ENCODE assay signal across 9 cellular contexts in the genomic region with DNA sequence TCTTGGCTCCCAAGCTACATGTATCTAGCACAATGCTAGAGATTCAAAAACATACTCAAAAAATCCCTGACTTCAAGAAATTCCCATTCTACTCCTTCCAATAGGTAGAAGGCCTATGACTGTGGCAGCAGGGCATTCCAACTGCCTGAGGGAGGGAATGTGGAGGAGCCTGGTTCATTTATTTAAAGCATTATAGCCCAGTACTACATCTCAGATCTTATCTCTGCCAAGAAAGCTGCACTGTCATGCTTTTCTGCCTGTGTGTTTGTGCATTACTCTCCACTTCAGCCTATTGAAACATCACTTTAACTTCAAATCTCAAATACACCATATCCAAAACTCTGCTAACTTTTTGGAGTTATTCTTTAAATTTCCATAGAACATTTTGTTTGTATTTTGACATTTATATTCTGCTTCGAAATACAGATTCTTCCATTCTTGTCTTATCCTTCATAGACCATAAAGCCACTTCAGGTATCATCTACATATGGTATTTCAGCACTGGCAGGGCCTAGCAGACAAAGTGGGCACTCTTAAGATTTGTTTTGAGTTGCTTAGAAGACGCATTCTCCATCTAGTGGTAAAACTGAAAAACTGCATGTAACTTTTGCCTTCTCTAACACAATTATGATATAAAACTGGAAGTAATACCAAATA. TPM values are rescaled to one million over a fixed set of nuclear protein-coding genes. Genes with fewer than 3 reads are reported as not detected.
DNase-seq lines count a peak whose midpoint lies in the region; ATAC-seq lines count a peak whose summit lies in the region.
"Had no signal": no experiment of that assay in that cellular context is flagged by ENCODE, and none has a peak within 500 bp of the region (broad histone marks: within the 10 kb centered on the region; RNA-seq: fewer than 3 reads in every experiment).

No MANE protein-coding gene starts in this region.

- H3K27ac Mint-ChIP-seq in immature natural killer cell: no peak overlapping the region
- H3K27ac Mint-ChIP-seq in stimulated activated naive CD8-positive, alpha-beta T cell treated with anti-CD3 and anti-CD28 coated beads, Interleukin-15, amount 100 ng/mL, for 72 hours: no peak overlapping the region
- H3K27ac Mint-ChIP-seq in activated CD4-positive, alpha-beta T cell treated with anti-CD3 and anti-CD28 coated beads, Interleukin-2, amount 10 ng/mL, durations not matched to agents 24 days and 14 days: no peak overlapping the region

- H3K9me2 ChIP-seq in GM23248 (ENCODE audit: insufficient read depth): no peaks in the 10 kb centered on the region

- no peaks in the 10 kb centered on the region for H3K9me3 Mint-ChIP-seq in immature natural killer cell
- peaks cover 3% of the 10 kb centered on the region in 2 donors for H3K9me3 Mint-ChIP-seq in stimulated activated naive CD8-positive, alpha-beta T cell treated with anti-CD3 and anti-CD28 coated beads, Interleukin-15, amount 100 ng/mL, for 72 hours
- no peaks in the 10 kb centered on the region for H3K9me3 Mint-ChIP-seq in activated CD4-positive, alpha-beta T cell treated with anti-CD3 and anti-CD28 coated beads, Interleukin-2, amount 10 ng/mL, durations not matched to agents 24 days and 14 days

- no peak overlapping the region for H3K4me2 ChIP-seq in GM23248 (ENCODE audit: unreplicated experiment)
- H3K4me2 ChIP-seq: BLaER1 had no signal

- no peak overlapping the region for H3K4me3 ChIP-seq in GM23248
- H3K4me3 ChIP-seq: BLaER1 had no signal

- H3K9ac ChIP-seq in GM23248: no peak overlapping the region
- H3K9ac ChIP-seq: BLaER1 had no signal

- no peaks in the 10 kb centered on the region for H4K20me1 ChIP-seq in GM23248 (ENCODE audit: insufficient read depth)
- H4K20me1 ChIP-seq: BLaER1 had no signal

- no peaks in the 10 kb centered on the region for H3K4me1 ChIP-seq in GM23248 (ENCODE audit: insufficient read depth)
- H3K4me1 ChIP-seq: BLaER1 had no signal

- no peaks in the 10 kb centered on the region for H3K4me1 Mint-ChIP-seq in immature natural killer cell
- no peaks in the 10 kb centered on the region for H3K4me1 Mint-ChIP-seq in stimulated activated naive CD8-positive, alpha-beta T cell treated with anti-CD3 and anti-CD28 coated beads, Interleukin-15, amount 100 ng/mL, for 72 hours
- peaks cover 3% of the 10 kb centered on the region for H3K4me1 Mint-ChIP-seq in activated CD4-positive, alpha-beta T cell treated with anti-CD3 and anti-CD28 coated beads, Interleukin-2, amount 10 ng/mL, durations not matched to agents 24 days and 14 days

- H2AFZ ChIP-seq in GM23248: peak overlapping the region; percentile 62

- DNase-seq in DMS153 treated with DMSO at 0.1 percent for 48 hours (lab: John Stamatoyannopoulos, UW; ENCODE audit: unreplicated experiment): peak; percentile 6
- DNase-seq in DMS153 (lab: John Stamatoyannopoulos, UW): no peak
- peak; percentile 71 for DNase-seq in GM23248
- DNase-seq in NCI-H2196 treated with DMSO at 0.1 percent for 48 hours (lab: John Stamatoyannopoulos, UW; ENCODE audit: unreplicated experiment): peak; percentile 29
- peak; percentile 52 for DNase-seq in astrocyte of the hippocampus (ENCODE audit: low read depth, low spot score)
- DNase-seq in immature natural killer cell: peak in 2 of 3 donors; percentile 12 to 34
- no peak for DNase-seq in stimulated activated naive CD8-positive, alpha-beta T cell treated with anti-CD3 and anti-CD28 coated beads, Interleukin-15, amount 100 ng/mL, for 72 hours
- DNase-seq in activated CD4-positive, alpha-beta T cell treated with anti-CD3 and anti-CD28 coated beads, Interleukin-2, amount 10 ng/mL, durations not matched to agents 24 days and 14 days: no peak

- H3K27ac ChIP-seq in GM23248: no peak overlapping the region
- H3K27ac ChIP-seq: BLaER1 had no signal

- no peaks in the 10 kb centered on the region for H3K79me2 ChIP-seq in GM23248 (ENCODE audit: insufficient read depth)

- no peak overlapping the region for H3K4me3 Mint-ChIP-seq in immature natural killer cell
- no peak overlapping the region for H3K4me3 Mint-ChIP-seq in stimulated activated naive CD8-positive, alpha-beta T cell treated with anti-CD3 and anti-CD28 coated beads, Interleukin-15, amount 100 ng/mL, for 72 hours
- no peak overlapping the region for H3K4me3 Mint-ChIP-seq in activated CD4-positive, alpha-beta T cell treated with anti-CD3 and anti-CD28 coated beads, Interleukin-2, amount 10 ng/mL, durations not matched to agents 24 days and 14 days

- peak; percentile 74 for ATAC-seq in stimulated activated naive CD8-positive, alpha-beta T cell treated with anti-CD3 and anti-CD28 coated beads, Interleukin-15, amount 100 ng/mL, for 72 hours

- H3K36me3 Mint-ChIP-seq in immature natural killer cell: no peaks in the 10 kb centered on the region
- H3K36me3 Mint-ChIP-seq in activated CD4-positive, alpha-beta T cell treated with anti-CD3 and anti-CD28 coated beads, Interleukin-2, amount 10 ng/mL, durations not matched to agents 24 days and 14 days (ENCODE audit: low read depth): no peaks in the 10 kb centered on the region

- no peaks in the 10 kb centered on the region for H3K27me3 Mint-ChIP-seq in immature natural killer cell (ENCODE audit: low read depth in 3 of 3)
- H3K27me3 Mint-ChIP-seq in stimulated activated naive CD8-positive, alpha-beta T cell treated with anti-CD3 and anti-CD28 coated beads, Interleukin-15, amount 100 ng/mL, for 72 hours: no peaks in the 10 kb centered on the region
- peaks cover 2% of the 10 kb centered on the region for H3K27me3 Mint-ChIP-seq in activated CD4-positive, alpha-beta T cell treated with anti-CD3 and anti-CD28 coated beads, Interleukin-2, amount 10 ng/mL, durations not matched to agents 24 days and 14 days

- in situ Hi-C loops in GM23248 (cut with MboI): no loop called here

- no peaks in the 10 kb centered on the region for H3K27me3 ChIP-seq in GM23248 (replicated peaks; ENCODE audit: insufficient read depth)
- H3K27me3 ChIP-seq: BLaER1 had no signal

- intact Hi-C loops in activated CD4-positive, alpha-beta T cell treated with anti-CD3 and anti-CD28 coated beads, Interleukin-2, amount 10 ng/mL, durations not matched to agents 24 days and 14 days (cut with micrococcal nuclease): loop anchor here (2.0 to 5.0 kb wide), 2 partner anchors 60 to 265 kb away; partner anchors contain the start of gene NEDD4

- H3K9me3 ChIP-seq in GM23248 (ENCODE audit: low read depth): no peaks in the 10 kb centered on the region
- H3K9me3 ChIP-seq: BLaER1 had no signal

- H3K36me3 ChIP-seq in GM23248 (ENCODE audit: low read depth): no peaks in the 10 kb centered on the region
- H3K36me3 ChIP-seq: BLaER1 had no signal

- H3F3A ChIP-seq in GM23248 (ENCODE audit: insufficient read depth): no peaks in the 10 kb centered on the region

- 2 to 3% methylated on average over 2 of the region's 2 CpGs for WGBS in GM23248 (ENCODE audit: low coverage in 1 of 2, low lambda C conversion rate in 2 of 2, missing lambda C conversion rate in 2 of 2), 2 experiments

RNA-seq across cellular contexts. Expression of gene NEDD4, which starts 59.1 kb away (rescaled TPM):
- 21.8 and 26.8 TPM in 2 replicates for total RNA-seq in GM23248 (2014; rRNA removed; shearing (Covaris generic))
- 9.9 and 11.0 TPM in 2 replicates for polyA plus RNA-seq in GM23248 (2016; fragmentation: Nextera tagmentation; extraction: Ambion mirVana)
- polyA plus RNA-seq in immature natural killer cell: 1 to 10 TPM; 3.2 to 5.1 (median 3.8) TPM
- total RNA-seq in activated CD4-positive, alpha-beta T cell treated with anti-CD3 and anti-CD28 coated beads, Interleukin-2, amount 10 ng/mL, durations not matched to agents 24 days and 14 days: 9.5 and 10.7 TPM in 2 replicates

Comparison
In these comparisons a context has a peak if more than half of its experiments do, and no peak if none do; other contexts are left out.
1. DNase-seq: peak in DMS153 treated with DMSO at 0.1 percent for 48 hours (single experiment), GM23248 (single experiment), NCI-H2196 treated with DMSO at 0.1 percent for 48 hours (single experiment), astrocyte of the hippocampus (single experiment) and immature natural killer cell (2 of 3); none in DMS153 (single experiment), stimulated activated naive CD8-positive, alpha-beta T cell treated with anti-CD3 and anti-CD28 coated beads, Interleukin-15, amount 100 ng/mL, for 72 hours (0 of 2) and activated CD4-positive, alpha-beta T cell treated with anti-CD3 and anti-CD28 coated beads, Interleukin-2, amount 10 ng/mL, durations not matched to agents 24 days and 14 days (single experiment).